ENCODE assay signal across 1 cellular context in the genomic region with DNA sequence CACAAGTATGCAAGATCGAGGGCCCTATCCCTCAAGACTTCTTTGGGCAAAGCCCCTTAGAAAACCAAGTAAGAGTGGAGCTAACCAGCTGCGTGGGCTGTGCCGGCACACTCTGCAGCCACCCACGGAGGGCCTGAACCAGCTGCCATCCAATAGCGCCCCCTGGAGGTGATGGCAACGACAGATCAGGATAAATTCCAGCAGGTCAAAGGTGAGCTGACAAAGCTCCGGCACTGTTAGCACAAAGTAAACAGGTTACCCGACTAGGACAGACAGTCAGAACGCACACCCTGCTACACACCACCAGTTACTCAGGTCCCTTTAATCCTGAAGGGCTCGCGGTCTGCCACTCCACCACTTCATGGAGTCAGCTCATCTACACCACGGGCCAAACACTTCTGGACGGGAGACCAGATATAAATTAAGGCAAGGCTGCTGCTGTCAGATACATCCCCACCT.
TF ChIP-seq lines count a peak whose summit lies in the region.

No MANE protein-coding gene starts in this region.

TF ChIP-seq in HepG2, 621 proteins besides CTCF, POLR2A, EP300 and RAD21 (continued from another document and continues in another):
- TF ChIP-seq, protein P1, sequence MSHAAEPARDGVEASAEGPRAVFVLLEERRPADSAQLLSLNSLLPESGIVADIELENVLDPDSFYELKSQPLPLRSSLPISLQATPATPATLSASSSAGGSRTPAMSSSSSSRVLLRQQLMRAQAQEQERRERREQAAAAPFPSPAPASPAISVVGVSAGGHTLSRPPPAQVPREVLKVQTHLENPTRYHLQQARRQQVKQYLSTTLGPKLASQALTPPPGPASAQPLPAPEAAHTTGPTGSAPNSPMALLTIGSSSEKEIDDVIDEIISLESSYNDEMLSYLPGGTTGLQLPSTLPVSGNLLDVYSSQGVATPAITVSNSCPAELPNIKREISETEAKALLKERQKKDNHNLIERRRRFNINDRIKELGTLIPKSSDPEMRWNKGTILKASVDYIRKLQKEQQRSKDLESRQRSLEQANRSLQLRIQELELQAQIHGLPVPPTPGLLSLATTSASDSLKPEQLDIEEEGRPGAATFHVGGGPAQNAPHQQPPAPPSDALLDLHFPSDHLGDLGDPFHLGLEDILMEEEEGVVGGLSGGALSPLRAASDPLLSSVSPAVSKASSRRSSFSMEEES (CRISPR knock-in tag; IDR thresholded peaks at IDR 0.05), result peak; percentile 48; the same call in 1 of the 2 replicates
- TF ChIP-seq MZF1 (CRISPR knock-in tag; IDR thresholded peaks at IDR 0.05; ENCODE audit: borderline replicate concordance), result no peak
- peak; percentile 77 for TF ChIP-seq ZNF605 (CRISPR knock-in tag; IDR thresholded peaks at IDR 0.05)
- TF ChIP-seq, protein P2, sequence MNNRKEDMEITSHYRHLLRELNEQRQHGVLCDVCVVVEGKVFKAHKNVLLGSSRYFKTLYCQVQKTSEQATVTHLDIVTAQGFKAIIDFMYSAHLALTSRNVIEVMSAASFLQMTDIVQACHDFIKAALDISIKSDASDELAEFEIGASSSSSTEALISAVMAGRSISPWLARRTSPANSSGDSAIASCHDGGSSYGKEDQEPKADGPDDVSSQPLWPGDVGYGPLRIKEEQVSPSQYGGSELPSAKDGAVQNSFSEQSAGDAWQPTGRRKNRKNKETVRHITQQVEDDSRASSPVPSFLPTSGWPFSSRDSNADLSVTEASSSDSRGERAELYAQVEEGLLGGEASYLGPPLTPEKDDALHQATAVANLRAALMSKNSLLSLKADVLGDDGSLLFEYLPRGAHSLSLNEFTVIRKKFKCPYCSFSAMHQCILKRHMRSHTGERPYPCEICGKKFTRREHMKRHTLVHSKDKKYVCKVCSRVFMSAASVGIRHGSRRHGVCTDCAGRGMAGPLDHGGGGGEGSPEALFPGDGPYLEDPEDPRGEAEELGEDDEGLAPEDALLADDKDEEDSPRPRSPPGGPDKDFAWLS (CRISPR knock-in tag; IDR thresholded peaks at IDR 0.05; ENCODE audit: borderline replicate concordance), result no peak
- TF ChIP-seq HMG20A (CRISPR knock-in tag; IDR thresholded peaks at IDR 0.05; ENCODE audit: borderline replicate concordance), result no peak; the same call in 1 of the 2 replicates
- no peak for TF ChIP-seq ZNF720 (CRISPR knock-in tag; IDR thresholded peaks at IDR 0.05)
- TF ChIP-seq, protein P3, sequence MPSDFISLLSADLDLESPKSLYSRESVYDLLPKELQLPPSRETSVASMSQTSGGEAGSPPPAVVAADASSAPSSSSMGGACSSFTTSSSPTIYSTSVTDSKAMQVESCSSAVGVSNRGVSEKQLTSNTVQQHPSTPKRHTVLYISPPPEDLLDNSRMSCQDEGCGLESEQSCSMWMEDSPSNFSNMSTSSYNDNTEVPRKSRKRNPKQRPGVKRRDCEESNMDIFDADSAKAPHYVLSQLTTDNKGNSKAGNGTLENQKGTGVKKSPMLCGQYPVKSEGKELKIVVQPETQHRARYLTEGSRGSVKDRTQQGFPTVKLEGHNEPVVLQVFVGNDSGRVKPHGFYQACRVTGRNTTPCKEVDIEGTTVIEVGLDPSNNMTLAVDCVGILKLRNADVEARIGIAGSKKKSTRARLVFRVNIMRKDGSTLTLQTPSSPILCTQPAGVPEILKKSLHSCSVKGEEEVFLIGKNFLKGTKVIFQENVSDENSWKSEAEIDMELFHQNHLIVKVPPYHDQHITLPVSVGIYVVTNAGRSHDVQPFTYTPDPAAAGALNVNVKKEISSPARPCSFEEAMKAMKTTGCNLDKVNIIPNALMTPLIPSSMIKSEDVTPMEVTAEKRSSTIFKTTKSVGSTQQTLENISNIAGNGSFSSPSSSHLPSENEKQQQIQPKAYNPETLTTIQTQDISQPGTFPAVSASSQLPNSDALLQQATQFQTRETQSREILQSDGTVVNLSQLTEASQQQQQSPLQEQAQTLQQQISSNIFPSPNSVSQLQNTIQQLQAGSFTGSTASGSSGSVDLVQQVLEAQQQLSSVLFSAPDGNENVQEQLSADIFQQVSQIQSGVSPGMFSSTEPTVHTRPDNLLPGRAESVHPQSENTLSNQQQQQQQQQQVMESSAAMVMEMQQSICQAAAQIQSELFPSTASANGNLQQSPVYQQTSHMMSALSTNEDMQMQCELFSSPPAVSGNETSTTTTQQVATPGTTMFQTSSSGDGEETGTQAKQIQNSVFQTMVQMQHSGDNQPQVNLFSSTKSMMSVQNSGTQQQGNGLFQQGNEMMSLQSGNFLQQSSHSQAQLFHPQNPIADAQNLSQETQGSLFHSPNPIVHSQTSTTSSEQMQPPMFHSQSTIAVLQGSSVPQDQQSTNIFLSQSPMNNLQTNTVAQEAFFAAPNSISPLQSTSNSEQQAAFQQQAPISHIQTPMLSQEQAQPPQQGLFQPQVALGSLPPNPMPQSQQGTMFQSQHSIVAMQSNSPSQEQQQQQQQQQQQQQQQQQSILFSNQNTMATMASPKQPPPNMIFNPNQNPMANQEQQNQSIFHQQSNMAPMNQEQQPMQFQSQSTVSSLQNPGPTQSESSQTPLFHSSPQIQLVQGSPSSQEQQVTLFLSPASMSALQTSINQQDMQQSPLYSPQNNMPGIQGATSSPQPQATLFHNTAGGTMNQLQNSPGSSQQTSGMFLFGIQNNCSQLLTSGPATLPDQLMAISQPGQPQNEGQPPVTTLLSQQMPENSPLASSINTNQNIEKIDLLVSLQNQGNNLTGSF (CRISPR knock-in tag; IDR thresholded peaks at IDR 0.05), result no peak
- peak in 1 of 2 experiments; percentile 39; a peak in 1 of 4 replicates for TF ChIP-seq KLF16 (CRISPR knock-in tag; IDR thresholded peaks at IDR 0.05)
- peak; percentile 80 for TF ChIP-seq RCOR2 (CRISPR knock-in tag; IDR thresholded peaks at IDR 0.05)
- TF ChIP-seq DPF2 (CRISPR knock-in tag; IDR thresholded peaks at IDR 0.05; ENCODE audit: borderline replicate concordance, low read depth), result no peak
- TF ChIP-seq, protein P4, sequence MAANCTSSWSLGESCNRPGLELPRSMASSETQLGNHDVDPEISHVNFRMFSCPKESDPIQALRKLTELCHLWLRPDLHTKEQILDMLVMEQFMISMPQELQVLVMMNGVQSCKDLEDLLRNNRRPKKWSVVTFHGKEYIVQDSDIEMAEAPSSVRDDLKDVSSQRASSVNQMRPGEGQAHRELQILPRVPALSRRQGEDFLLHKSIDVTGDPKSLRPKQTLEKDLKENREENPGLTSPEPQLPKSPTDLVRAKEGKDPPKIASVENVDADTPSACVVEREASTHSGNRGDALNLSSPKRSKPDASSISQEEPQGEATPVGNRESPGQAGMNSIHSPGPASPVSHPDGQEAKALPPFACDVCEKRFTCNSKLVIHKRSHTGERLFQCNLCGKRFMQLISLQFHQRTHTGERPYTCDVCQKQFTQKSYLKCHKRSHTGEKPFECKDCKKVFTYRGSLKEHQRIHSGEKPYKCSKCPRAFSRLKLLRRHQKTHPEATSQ (CRISPR knock-in tag; IDR thresholded peaks at IDR 0.05; ENCODE audit: borderline replicate concordance), result no peak
- 0 out of 2 replicates have a peak, but pooled peaks have one; percentile 35 for TF ChIP-seq ATF7-NPFF (CRISPR knock-in tag; IDR thresholded peaks at IDR 0.05; ENCODE audit: low read depth)
- TF ChIP-seq ZNF337 (CRISPR knock-in tag; IDR thresholded peaks at IDR 0.05; ENCODE audit: borderline replicate concordance, low read depth), result 0 out of 2 replicates have a peak, but pooled peaks have one; percentile 79
- TF ChIP-seq TBL1XR1 (IDR thresholded peaks at IDR 0.05; ENCODE audit: borderline replicate concordance, low read length, partially characterized antibody), result peak; percentile 27
- TF ChIP-seq MAFF (IDR thresholded peaks at IDR 0.05; ENCODE audit: low read depth, low read length), result peak; percentile 23; the same call in 1 of the 2 replicates
- peak; percentile 94 for TF ChIP-seq NR2C2 (CRISPR knock-in tag; IDR thresholded peaks at IDR 0.05; ENCODE audit: borderline replicate concordance)
- 0 out of 2 replicates have a peak, but pooled peaks have one; percentile 31 for TF ChIP-seq ZFY (CRISPR knock-in tag; IDR thresholded peaks at IDR 0.05)
- TF ChIP-seq TGIF2 (CRISPR knock-in tag; IDR thresholded peaks at IDR 0.05), result peak; percentile 41; the same call in 1 of the 2 replicates
- no peak for TF ChIP-seq ZNF777 (CRISPR knock-in tag; IDR thresholded peaks at IDR 0.05)
- TF ChIP-seq SOX5 (CRISPR knock-in tag; IDR thresholded peaks at IDR 0.05; ENCODE audit: borderline replicate concordance), result peak; percentile 71; the same call in 1 of the 2 replicates
- TF ChIP-seq, protein P5, sequence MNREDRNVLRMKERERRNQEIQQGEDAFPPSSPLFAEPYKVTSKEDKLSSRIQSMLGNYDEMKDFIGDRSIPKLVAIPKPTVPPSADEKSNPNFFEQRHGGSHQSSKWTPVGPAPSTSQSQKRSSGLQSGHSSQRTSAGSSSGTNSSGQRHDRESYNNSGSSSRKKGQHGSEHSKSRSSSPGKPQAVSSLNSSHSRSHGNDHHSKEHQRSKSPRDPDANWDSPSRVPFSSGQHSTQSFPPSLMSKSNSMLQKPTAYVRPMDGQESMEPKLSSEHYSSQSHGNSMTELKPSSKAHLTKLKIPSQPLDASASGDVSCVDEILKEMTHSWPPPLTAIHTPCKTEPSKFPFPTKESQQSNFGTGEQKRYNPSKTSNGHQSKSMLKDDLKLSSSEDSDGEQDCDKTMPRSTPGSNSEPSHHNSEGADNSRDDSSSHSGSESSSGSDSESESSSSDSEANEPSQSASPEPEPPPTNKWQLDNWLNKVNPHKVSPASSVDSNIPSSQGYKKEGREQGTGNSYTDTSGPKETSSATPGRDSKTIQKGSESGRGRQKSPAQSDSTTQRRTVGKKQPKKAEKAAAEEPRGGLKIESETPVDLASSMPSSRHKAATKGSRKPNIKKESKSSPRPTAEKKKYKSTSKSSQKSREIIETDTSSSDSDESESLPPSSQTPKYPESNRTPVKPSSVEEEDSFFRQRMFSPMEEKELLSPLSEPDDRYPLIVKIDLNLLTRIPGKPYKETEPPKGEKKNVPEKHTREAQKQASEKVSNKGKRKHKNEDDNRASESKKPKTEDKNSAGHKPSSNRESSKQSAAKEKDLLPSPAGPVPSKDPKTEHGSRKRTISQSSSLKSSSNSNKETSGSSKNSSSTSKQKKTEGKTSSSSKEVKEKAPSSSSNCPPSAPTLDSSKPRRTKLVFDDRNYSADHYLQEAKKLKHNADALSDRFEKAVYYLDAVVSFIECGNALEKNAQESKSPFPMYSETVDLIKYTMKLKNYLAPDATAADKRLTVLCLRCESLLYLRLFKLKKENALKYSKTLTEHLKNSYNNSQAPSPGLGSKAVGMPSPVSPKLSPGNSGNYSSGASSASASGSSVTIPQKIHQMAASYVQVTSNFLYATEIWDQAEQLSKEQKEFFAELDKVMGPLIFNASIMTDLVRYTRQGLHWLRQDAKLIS (CRISPR knock-in tag; IDR thresholded peaks at IDR 0.05), result no peak
- TF ChIP-seq ZNF33B (CRISPR knock-in tag; IDR thresholded peaks at IDR 0.05), result 0 out of 2 replicates have a peak, but pooled peaks have one; percentile 52
- TF ChIP-seq, protein P6, sequence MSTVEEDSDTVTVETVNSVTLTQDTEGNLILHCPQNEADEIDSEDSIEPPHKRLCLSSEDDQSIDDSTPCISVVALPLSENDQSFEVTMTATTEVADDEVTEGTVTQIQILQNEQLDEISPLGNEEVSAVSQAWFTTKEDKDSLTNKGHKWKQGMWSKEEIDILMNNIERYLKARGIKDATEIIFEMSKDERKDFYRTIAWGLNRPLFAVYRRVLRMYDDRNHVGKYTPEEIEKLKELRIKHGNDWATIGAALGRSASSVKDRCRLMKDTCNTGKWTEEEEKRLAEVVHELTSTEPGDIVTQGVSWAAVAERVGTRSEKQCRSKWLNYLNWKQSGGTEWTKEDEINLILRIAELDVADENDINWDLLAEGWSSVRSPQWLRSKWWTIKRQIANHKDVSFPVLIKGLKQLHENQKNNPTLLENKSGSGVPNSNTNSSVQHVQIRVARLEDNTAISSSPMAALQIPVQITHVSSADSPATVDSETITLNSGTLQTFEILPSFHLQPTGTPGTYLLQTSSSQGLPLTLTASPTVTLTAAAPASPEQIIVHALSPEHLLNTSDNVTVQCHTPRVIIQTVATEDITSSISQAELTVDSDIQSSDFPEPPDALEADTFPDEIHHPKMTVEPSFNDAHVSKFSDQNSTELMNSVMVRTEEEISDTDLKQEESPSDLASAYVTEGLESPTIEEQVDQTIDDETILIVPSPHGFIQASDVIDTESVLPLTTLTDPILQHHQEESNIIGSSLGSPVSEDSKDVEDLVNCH (CRISPR knock-in tag; IDR thresholded peaks at IDR 0.05), result no peak
- TF ChIP-seq ZNF292 (CRISPR knock-in tag; IDR thresholded peaks at IDR 0.05; ENCODE audit: borderline replicate concordance, low read depth), result peak; percentile 91; the same call in 1 of the 2 replicates
- TF ChIP-seq, protein P7, sequence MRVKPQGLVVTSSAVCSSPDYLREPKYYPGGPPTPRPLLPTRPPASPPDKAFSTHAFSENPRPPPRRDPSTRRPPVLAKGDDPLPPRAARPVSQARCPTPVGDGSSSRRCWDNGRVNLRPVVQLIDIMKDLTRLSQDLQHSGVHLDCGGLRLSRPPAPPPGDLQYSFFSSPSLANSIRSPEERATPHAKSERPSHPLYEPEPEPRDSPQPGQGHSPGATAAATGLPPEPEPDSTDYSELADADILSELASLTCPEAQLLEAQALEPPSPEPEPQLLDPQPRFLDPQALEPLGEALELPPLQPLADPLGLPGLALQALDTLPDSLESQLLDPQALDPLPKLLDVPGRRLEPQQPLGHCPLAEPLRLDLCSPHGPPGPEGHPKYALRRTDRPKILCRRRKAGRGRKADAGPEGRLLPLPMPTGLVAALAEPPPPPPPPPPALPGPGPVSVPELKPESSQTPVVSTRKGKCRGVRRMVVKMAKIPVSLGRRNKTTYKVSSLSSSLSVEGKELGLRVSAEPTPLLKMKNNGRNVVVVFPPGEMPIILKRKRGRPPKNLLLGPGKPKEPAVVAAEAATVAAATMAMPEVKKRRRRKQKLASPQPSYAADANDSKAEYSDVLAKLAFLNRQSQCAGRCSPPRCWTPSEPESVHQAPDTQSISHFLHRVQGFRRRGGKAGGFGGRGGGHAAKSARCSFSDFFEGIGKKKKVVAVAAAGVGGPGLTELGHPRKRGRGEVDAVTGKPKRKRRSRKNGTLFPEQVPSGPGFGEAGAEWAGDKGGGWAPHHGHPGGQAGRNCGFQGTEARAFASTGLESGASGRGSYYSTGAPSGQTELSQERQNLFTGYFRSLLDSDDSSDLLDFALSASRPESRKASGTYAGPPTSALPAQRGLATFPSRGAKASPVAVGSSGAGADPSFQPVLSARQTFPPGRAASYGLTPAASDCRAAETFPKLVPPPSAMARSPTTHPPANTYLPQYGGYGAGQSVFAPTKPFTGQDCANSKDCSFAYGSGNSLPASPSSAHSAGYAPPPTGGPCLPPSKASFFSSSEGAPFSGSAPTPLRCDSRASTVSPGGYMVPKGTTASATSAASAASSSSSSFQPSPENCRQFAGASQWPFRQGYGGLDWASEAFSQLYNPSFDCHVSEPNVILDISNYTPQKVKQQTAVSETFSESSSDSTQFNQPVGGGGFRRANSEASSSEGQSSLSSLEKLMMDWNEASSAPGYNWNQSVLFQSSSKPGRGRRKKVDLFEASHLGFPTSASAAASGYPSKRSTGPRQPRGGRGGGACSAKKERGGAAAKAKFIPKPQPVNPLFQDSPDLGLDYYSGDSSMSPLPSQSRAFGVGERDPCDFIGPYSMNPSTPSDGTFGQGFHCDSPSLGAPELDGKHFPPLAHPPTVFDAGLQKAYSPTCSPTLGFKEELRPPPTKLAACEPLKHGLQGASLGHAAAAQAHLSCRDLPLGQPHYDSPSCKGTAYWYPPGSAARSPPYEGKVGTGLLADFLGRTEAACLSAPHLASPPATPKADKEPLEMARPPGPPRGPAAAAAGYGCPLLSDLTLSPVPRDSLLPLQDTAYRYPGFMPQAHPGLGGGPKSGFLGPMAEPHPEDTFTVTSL (CRISPR knock-in tag; IDR thresholded peaks at IDR 0.05; ENCODE audit: borderline replicate concordance), result peak; percentile 50
- peak; percentile 44 for TF ChIP-seq ZEB1 (IDR thresholded peaks at IDR 0.05; ENCODE audit: insufficient replicate concordance, low read depth)
